19 cellular contexts compared by ENCODE assay signal in the genomic region with DNA sequence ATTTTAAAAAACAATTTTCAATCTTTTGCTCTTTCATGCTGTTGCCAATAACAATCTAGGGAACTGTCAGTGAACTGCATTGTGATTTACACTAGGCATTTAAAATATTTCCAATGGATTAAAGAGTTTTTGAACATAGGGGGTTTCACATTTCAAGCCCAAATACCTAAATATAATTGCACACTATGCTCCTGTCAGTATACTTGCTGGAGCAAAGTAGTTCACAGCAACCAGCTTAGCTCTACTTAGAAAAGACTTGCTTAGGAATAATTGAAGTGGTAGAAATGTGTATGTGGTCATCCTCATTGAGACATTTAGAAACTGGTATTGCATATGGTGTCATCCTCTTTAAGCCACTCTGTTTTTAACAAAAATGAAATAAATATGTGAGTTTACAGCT.
"Had no signal": no experiment of that assay in that cellular context is flagged by ENCODE, and none has a peak within 500 bp of the region (broad histone marks: within the 10 kb centered on the region; RNA-seq: fewer than 3 reads in every experiment).

No MANE protein-coding gene starts in this region.

- ATAC-seq: left lobe of liver; stimulated activated memory B cell treated with anti-CD40 and anti-IgM and Interleukin-4, amounts not matched to agents 10 μg/mL and 1 μg/mL and 100 μg/mL, for 72 hours had no signal

- H3K9me3 Mint-ChIP-seq: activated naive CD4-positive, alpha-beta T cell treated with anti-CD3 and anti-CD28 coated beads for 36 hours; central memory CD8-positive, alpha-beta T cell had no signal

- DNase-seq: activated CD4-positive, alpha-beta T cell treated with anti-CD3 and anti-CD28 coated beads, Interleukin-2, amount 50 U/mL, for 1 hour; activated naive CD4-positive, alpha-beta T cell treated with anti-CD3 and anti-CD28 coated beads for 36 hours; amniotic stem cell; brain microvascular endothelial cell; effector CD4-positive, alpha-beta T cell; naive B cell; SIG-M5; stimulated activated CD4-positive, alpha-beta T cell treated with anti-CD3 and anti-CD28 coated beads, Interleukin-12 subunit alpha, Interleukin-12 subunit beta, amount 100 ng/mL, for 4 hours; stimulated activated CD4-positive, alpha-beta T cell treated with anti-CD3 and anti-CD28 coated beads, Interleukin-2, amount 100 ng/mL, for 24 hours; SW 1271; upper lobe of left lung had no signal

- H3K27ac Mint-ChIP-seq: activated naive CD4-positive, alpha-beta T cell treated with anti-CD3 and anti-CD28 coated beads for 36 hours; naive B cell; stimulated activated memory B cell treated with anti-CD40 and anti-IgM and Interleukin-4, amounts not matched to agents 10 μg/mL and 1 μg/mL and 100 μg/mL, for 72 hours had no signal

- H3K36me3 ChIP-seq: brain microvascular endothelial cell, esophagus muscularis mucosa, neutrophil, upper lobe of left lung had no signal

- H3K27me3 ChIP-seq: brain microvascular endothelial cell, esophagus muscularis mucosa, hepatocyte, neutrophil, upper lobe of left lung had no signal

- H3K4me3 ChIP-seq: coronary artery, esophagus muscularis mucosa, hepatocyte, upper lobe of left lung had no signal

- H3K4me3 Mint-ChIP-seq: activated naive CD4-positive, alpha-beta T cell treated with anti-CD3 and anti-CD28 coated beads for 36 hours; central memory CD8-positive, alpha-beta T cell; naive B cell; stimulated activated memory B cell treated with anti-CD40 and anti-IgM and Interleukin-4, amounts not matched to agents 10 μg/mL and 1 μg/mL and 100 μg/mL, for 72 hours had no signal

- H3K27ac ChIP-seq: brain microvascular endothelial cell, coronary artery, esophagus muscularis mucosa, neutrophil, parathyroid adenoma, upper lobe of left lung had no signal

- H3K9me3 ChIP-seq: neutrophil, upper lobe of left lung had no signal

- H3K4me1 Mint-ChIP-seq: stimulated activated memory B cell treated with anti-CD40 and anti-IgM and Interleukin-4, amounts not matched to agents 10 μg/mL and 1 μg/mL and 100 μg/mL, for 72 hours had no signal

- H3K4me1 ChIP-seq: parathyroid adenoma had no signal

- H3K36me3 Mint-ChIP-seq: naive B cell had no signal

- H3K27me3 Mint-ChIP-seq: central memory CD8-positive, alpha-beta T cell; naive B cell; stimulated activated memory B cell treated with anti-CD40 and anti-IgM and Interleukin-4, amounts not matched to agents 10 μg/mL and 1 μg/mL and 100 μg/mL, for 72 hours had no signal
